20 cellular contexts compared by ENCODE assay signal in the genomic region with DNA sequence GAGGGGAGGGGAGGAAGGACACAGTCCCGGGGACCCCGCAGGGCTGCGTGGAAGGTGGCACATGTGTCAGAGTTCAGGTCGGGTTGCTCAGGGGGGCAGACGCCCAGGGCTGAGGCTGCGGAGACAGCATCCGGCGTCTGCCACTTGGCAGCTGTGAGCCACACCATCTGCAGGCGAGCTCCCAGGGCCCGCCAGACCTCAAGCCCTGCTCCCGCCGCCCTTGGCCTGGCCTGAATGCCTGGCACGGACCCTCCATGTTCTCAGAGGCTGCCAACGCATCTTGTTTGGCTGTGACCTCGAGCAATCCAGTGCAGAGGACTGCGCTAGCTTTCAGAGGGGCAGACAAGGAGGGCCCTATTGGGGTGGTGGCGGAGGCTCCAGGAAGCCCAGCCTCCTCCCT. TPM values are rescaled to one million over a fixed set of nuclear protein-coding genes. Genes with fewer than 3 reads are reported as not detected.
A peak's percentile ranks its signal among the peaks of the same experiment; 100 is the strongest.
DNase-seq lines count a peak whose midpoint lies in the region; ATAC-seq and TF ChIP-seq lines count a peak whose summit lies in the region.
"Had no signal": no experiment of that assay in that cellular context is flagged by ENCODE, and none has a peak within 500 bp of the region (broad histone marks: within the 10 kb centered on the region; RNA-seq: fewer than 3 reads in every experiment).

No MANE protein-coding gene starts in this region.

- peak overlapping the region; percentile 38 for H3K27ac ChIP-seq in KOPT-K1 (ENCODE audit: low read depth, low read length, poor library complexity, severe bottlenecking)
- H3K27ac ChIP-seq in dorsolateral prefrontal cortex = peak overlapping the region in 22 of 59 donors; percentile 6 to 77 (median 36)
- no peak overlapping the region for H3K27ac ChIP-seq in Karpas-422 (ENCODE audit: low read length)
- H3K27ac ChIP-seq: epithelial cell of prostate, neutrophil, upper lobe of right lung had no signal

- TF ChIP-seq CTCF in dorsolateral prefrontal cortex (IDR thresholded peaks at IDR 0.05 in 54 of 56, conservative IDR thresholded peaks at IDR 0.05 in 2 of 56; ENCODE audit: low read depth in 1 of 56, partially characterized antibody in 56 of 56) = peak in 3 of 56 donors; percentile 8 to 20 (median 19)

- peaks cover 5% of the 10 kb centered on the region for H3K4me1 Mint-ChIP-seq in stimulated activated memory B cell treated with anti-CD40 and anti-IgM and Interleukin-4, amounts not matched to agents 10 μg/mL and 1 μg/mL and 100 μg/mL, for 72 hours
- H3K4me1 Mint-ChIP-seq: activated naive CD8-positive, alpha-beta T cell treated with anti-CD3 and anti-CD28 coated beads, Interleukin-2, amount 10 ng/mL, durations not matched to agents 7 days and 5 days; stimulated activated effector memory CD8-positive, alpha-beta T cell treated with anti-CD3 and anti-CD28 coated beads, Interleukin-12 subunit alpha, Interleukin-12 subunit beta, amount 100 ng/mL, for 72 hours had no signal

- no peak overlapping the region for H3K4me3 Mint-ChIP-seq in stimulated activated memory B cell treated with anti-CD40 and anti-IgM and Interleukin-4, amounts not matched to agents 10 μg/mL and 1 μg/mL and 100 μg/mL, for 72 hours
- H3K4me3 Mint-ChIP-seq: activated naive CD8-positive, alpha-beta T cell treated with anti-CD3 and anti-CD28 coated beads, Interleukin-2, amount 10 ng/mL, durations not matched to agents 7 days and 5 days; activated T-cell treated with anti-CD3 and anti-CD28 coated beads, Interleukin-2, amount 50 U/mL, for 4 hours; stimulated activated effector memory CD8-positive, alpha-beta T cell treated with anti-CD3 and anti-CD28 coated beads, Interleukin-12 subunit alpha, Interleukin-12 subunit beta, amount 100 ng/mL, for 72 hours had no signal

- no peak overlapping the region for H3K27ac Mint-ChIP-seq in stimulated activated memory B cell treated with anti-CD40 and anti-IgM and Interleukin-4, amounts not matched to agents 10 μg/mL and 1 μg/mL and 100 μg/mL, for 72 hours
- H3K27ac Mint-ChIP-seq: activated naive CD8-positive, alpha-beta T cell treated with anti-CD3 and anti-CD28 coated beads, Interleukin-2, amount 10 ng/mL, durations not matched to agents 7 days and 5 days; stimulated activated effector memory CD8-positive, alpha-beta T cell treated with anti-CD3 and anti-CD28 coated beads, Interleukin-12 subunit alpha, Interleukin-12 subunit beta, amount 100 ng/mL, for 72 hours had no signal

- H3K27me3 ChIP-seq in dorsolateral prefrontal cortex (peaks cover 0 to 64% (median 10%) of the 10 kb centered on the region in 45 donors), Karpas-422 (ENCODE audit: low read length) (no peaks in the 10 kb centered on the region)
- H3K27me3 ChIP-seq: upper lobe of right lung had no signal

- H4K20me1 ChIP-seq in Karpas-422 (ENCODE audit: insufficient read depth, low read depth, low read length) = no peaks in the 10 kb centered on the region

- no peaks in the 10 kb centered on the region for H3K9me2 ChIP-seq in Karpas-422 (replicated peaks; ENCODE audit: insufficient read depth, low read length)

- H3K36me3 ChIP-seq in KOPT-K1 (ENCODE audit: insufficient read depth, low read length) (no peaks in the 10 kb centered on the region), Karpas-422 (ENCODE audit: insufficient read depth, low read length) (no peaks in the 10 kb centered on the region)
- H3K36me3 ChIP-seq: neutrophil, upper lobe of right lung had no signal

- no peaks in the 10 kb centered on the region for H3K9me3 Mint-ChIP-seq in stimulated activated memory B cell treated with anti-CD40 and anti-IgM and Interleukin-4, amounts not matched to agents 10 μg/mL and 1 μg/mL and 100 μg/mL, for 72 hours
- H3K9me3 Mint-ChIP-seq: activated naive CD8-positive, alpha-beta T cell treated with anti-CD3 and anti-CD28 coated beads, Interleukin-2, amount 10 ng/mL, durations not matched to agents 7 days and 5 days; activated T-cell treated with anti-CD3 and anti-CD28 coated beads, Interleukin-2, amount 50 U/mL, for 4 hours; stimulated activated effector memory CD8-positive, alpha-beta T cell treated with anti-CD3 and anti-CD28 coated beads, Interleukin-12 subunit alpha, Interleukin-12 subunit beta, amount 100 ng/mL, for 72 hours had no signal

- H3K9me3 ChIP-seq in KOPT-K1 (ENCODE audit: insufficient read depth, low read length, poor library complexity, severe bottlenecking) = no peaks in the 10 kb centered on the region
- H3K9me3 ChIP-seq in Karpas-422 (ENCODE audit: low read length) = no peaks in the 10 kb centered on the region
- H3K9me3 ChIP-seq: neutrophil, upper lobe of right lung had no signal

- no peak overlapping the region for H3K4me2 ChIP-seq in Karpas-422 (ENCODE audit: low read depth, low read length, poor library complexity, severe bottlenecking)

- H3K9ac ChIP-seq in Karpas-422 (ENCODE audit: low read length) = no peak overlapping the region

- H3K4me3 ChIP-seq in dorsolateral prefrontal cortex = peak overlapping the region in 1 of 59 donors; percentile 20
- H3K4me3 ChIP-seq in Karpas-422 (ENCODE audit: low read length) = no peak overlapping the region
- H3K4me3 ChIP-seq: upper lobe of right lung had no signal

- peaks cover 15% of the 10 kb centered on the region for H3K27me3 Mint-ChIP-seq in stimulated activated memory B cell treated with anti-CD40 and anti-IgM and Interleukin-4, amounts not matched to agents 10 μg/mL and 1 μg/mL and 100 μg/mL, for 72 hours
- H3K27me3 Mint-ChIP-seq: activated naive CD8-positive, alpha-beta T cell treated with anti-CD3 and anti-CD28 coated beads, Interleukin-2, amount 10 ng/mL, durations not matched to agents 7 days and 5 days had no signal

- DNase-seq in AG08395 (ENCODE audit: low spot score) (peak; percentile 31), dorsolateral prefrontal cortex (peak; percentile 52 to 79 (median 71)), myocyte (ENCODE audit: low read depth) (peak; percentile 50), Karpas-422 (no peak)
- DNase-seq: activated CD4-positive, alpha-beta T cell treated with anti-CD3 and anti-CD28 coated beads, Interleukin-2, amount 50 U/mL, for 48 hours; activated naive CD8-positive, alpha-beta T cell treated with anti-CD3 and anti-CD28 coated beads, Interleukin-2, amount 10 ng/mL, durations not matched to agents 7 days and 5 days; activated T-cell treated with anti-CD3 and anti-CD28 coated beads, Interleukin-2, amount 50 U/mL, for 4 hours; glutamatergic neuron; IMR-90; MV-4-11; upper lobe of right lung had no signal

- intact Hi-C loops in dorsolateral prefrontal cortex (cut with DNase I) = loop anchor here (5.0 to 10.0 kb wide), 3 partner anchors 165 to 538 kb away; a partner anchor contains a TSS

- no peaks in the 10 kb centered on the region for H3K4me1 ChIP-seq in Karpas-422 (ENCODE audit: low read length)
- H3K4me1 ChIP-seq: upper lobe of right lung had no signal

- H3K36me3 Mint-ChIP-seq in stimulated activated memory B cell treated with anti-CD40 and anti-IgM and Interleukin-4, amounts not matched to agents 10 μg/mL and 1 μg/mL and 100 μg/mL, for 72 hours = no peaks in the 10 kb centered on the region
- H3K36me3 Mint-ChIP-seq: activated naive CD8-positive, alpha-beta T cell treated with anti-CD3 and anti-CD28 coated beads, Interleukin-2, amount 10 ng/mL, durations not matched to agents 7 days and 5 days; stimulated activated effector memory CD8-positive, alpha-beta T cell treated with anti-CD3 and anti-CD28 coated beads, Interleukin-12 subunit alpha, Interleukin-12 subunit beta, amount 100 ng/mL, for 72 hours had no signal

- ATAC-seq in stimulated activated memory B cell treated with anti-CD40 and anti-IgM and Interleukin-4, amounts not matched to agents 10 μg/mL and 1 μg/mL and 100 μg/mL, for 72 hours = no peak
- no peak for ATAC-seq in GM19463 (IDR thresholded peaks at IDR 0.05; ENCODE audit: unreplicated experiment)
- ATAC-seq in HG03469 (IDR thresholded peaks at IDR 0.05; ENCODE audit: unreplicated experiment) = no peak
- ATAC-seq: activated T-cell treated with anti-CD3 and anti-CD28 coated beads, Interleukin-2, amount 50 U/mL, for 4 hours; stimulated activated effector memory CD8-positive, alpha-beta T cell treated with anti-CD3 and anti-CD28 coated beads, Interleukin-12 subunit alpha, Interleukin-12 subunit beta, amount 100 ng/mL, for 72 hours; upper lobe of right lung had no signal

- no peaks in the 10 kb centered on the region for H3K79me2 ChIP-seq in Karpas-422 (ENCODE audit: low read length)

- H2AFZ ChIP-seq in Karpas-422 (ENCODE audit: low read length) = no peak overlapping the region

RNA-seq across cellular contexts. Expression of a gene that starts 5.1 kb away (rescaled TPM):
- total RNA-seq in dorsolateral prefrontal cortex (100 to 1,000 TPM in 2 of 120 experiments, 10 to 100 TPM in 118; 18.8 to 120 (median 39.8) TPM), myocyte (0.94 and 1.1 TPM in 2 replicates)
- polyA plus RNA-seq in myocyte (2012) = 3.9 TPM
- not detected in 2 replicates for total RNA-seq in Karpas-422 (2014; rRNA removed; shearing (Covaris generic); ENCODE audit: low replicate concordance)
- total RNA-seq: activated naive CD8-positive, alpha-beta T cell treated with anti-CD3 and anti-CD28 coated beads, Interleukin-2, amount 10 ng/mL, durations not matched to agents 7 days and 5 days; SK-MEL-5 had no signal

RNA-seq across cellular contexts. Expression of a gene that starts 17.6 kb away (rescaled TPM):
- total RNA-seq in dorsolateral prefrontal cortex (10 to 100 TPM; 15.7 to 77.1 (median 57.9) TPM), myocyte (0.40 and 0.57 TPM in 2 replicates)
- polyA plus RNA-seq in myocyte (2012) = 0.20 TPM
- not detected in 2 replicates for total RNA-seq in Karpas-422 (2014; rRNA removed; shearing (Covaris generic); ENCODE audit: low replicate concordance)
- total RNA-seq: activated naive CD8-positive, alpha-beta T cell treated with anti-CD3 and anti-CD28 coated beads, Interleukin-2, amount 10 ng/mL, durations not matched to agents 7 days and 5 days; upper lobe of right lung had no signal
- polyA plus RNA-seq: keratinocyte had no signal

RNA-seq across cellular contexts. Expression of a gene that starts 29.5 kb away (rescaled TPM):
- total RNA-seq in dorsolateral prefrontal cortex (10 to 100 TPM; 25.8 to 75.1 (median 43.9) TPM), myocyte (15.8 and 36.2 TPM in 2 replicates)
- polyA plus RNA-seq in myocyte (2012) = 18.7 TPM
- total RNA-seq in Karpas-422 (2014; rRNA removed; shearing (Covaris generic); ENCODE audit: low replicate concordance) = 36.2 and 47.6 TPM in 2 replicates

RNA-seq across cellular contexts. Expression of a gene that starts 54.0 kb away (rescaled TPM):
- total RNA-seq in dorsolateral prefrontal cortex = 1 to 10 TPM in 60 of 120 experiments, under 1 TPM in 46, not detected in 14; 0.36 to 3.4 (median 1.1) TPM
- total RNA-seq in myocyte = 0.78 and 1.5 TPM in 2 replicates
- 0.08 TPM for polyA plus RNA-seq in myocyte (2012)
- total RNA-seq in Karpas-422 (2014; rRNA removed; shearing (Covaris generic); ENCODE audit: low replicate concordance) = 0.30 and 1.2 TPM in 2 replicates

Comparison
In these comparisons a context has a peak if more than half of its experiments do, and no peak if none do; other contexts are left out.
1. RNA of a gene that starts 17.6 kb away (total RNA-seq): 15.7 to 77.1 TPM in dorsolateral prefrontal cortex; 0.40 to 0.57 TPM in myocyte and not detected in Karpas-422; every median in the first group is over 10 times any median in the second.